Comparison of ENCODE assay signal across 1 cellular context in the genomic region with DNA sequence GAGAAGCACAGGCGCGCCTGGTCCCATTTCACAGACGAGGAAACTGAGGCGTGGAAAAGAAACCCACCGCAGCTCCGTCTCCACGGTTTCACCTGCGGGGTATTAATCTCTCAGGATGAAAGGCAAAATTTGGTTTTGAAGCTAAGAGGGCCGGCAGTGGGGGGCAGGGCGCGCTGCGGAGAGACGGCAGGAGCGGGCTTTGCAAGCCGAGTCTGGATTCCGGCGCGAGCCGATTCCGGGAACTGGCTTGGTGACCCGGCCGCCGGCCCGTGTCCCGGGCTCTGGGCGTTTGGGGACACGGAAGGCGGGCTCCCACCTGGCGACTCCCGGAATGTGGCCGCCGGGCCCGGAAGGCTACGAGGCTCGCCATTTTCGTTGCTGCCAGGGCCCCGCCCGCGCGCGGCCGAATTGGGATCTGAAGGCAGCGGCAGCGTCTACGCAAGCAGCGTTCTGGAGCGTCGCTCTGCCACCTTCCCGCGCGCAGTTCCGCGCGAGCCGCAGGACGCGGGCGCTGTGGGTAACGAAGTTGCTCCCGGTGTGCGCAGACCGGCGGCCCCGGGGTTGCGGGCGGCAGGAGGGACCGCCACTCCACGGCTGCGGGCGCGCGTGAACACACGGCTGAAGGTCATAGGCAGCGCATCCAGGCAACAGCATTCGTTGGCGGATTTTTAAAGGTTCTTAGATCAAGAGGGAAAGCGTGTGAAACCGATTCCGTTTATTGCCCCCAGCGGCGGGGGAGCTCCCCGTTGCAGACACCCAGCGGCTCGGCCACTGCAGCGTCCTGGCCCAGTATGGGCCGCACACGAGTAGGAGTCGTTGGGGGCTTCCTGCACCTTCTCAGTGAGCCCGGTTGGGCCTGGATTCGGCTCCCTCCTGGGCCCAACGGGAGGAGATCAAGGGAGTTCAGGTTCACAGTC.
TF ChIP-seq lines count a peak whose summit lies in the region.

No MANE protein-coding gene starts in this region.

TF ChIP-seq in endothelial cell of umbilical vein, 7 proteins besides CTCF, POLR2A, EP300 and RAD21:
- TF ChIP-seq EZH2 (IDR thresholded peaks at IDR 0.05; ENCODE audit: borderline replicate concordance, low read depth, low read length, severe bottlenecking) = peak; percentile 98
- TF ChIP-seq, protein P1, sequence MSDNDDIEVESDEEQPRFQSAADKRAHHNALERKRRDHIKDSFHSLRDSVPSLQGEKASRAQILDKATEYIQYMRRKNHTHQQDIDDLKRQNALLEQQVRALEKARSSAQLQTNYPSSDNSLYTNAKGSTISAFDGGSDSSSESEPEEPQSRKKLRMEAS (IDR thresholded peaks at IDR 0.05; ENCODE audit: insufficient read depth, insufficient read length) = no peak
